In genomic region chr17:61822326-61823285, GRCh38 we compare ENCODE assay signal across 27 cellular contexts.
"Had no signal": no experiment of that assay in that cellular context is flagged by ENCODE, and none has a peak within 500 bp of the region (broad histone marks: within the 10 kb centered on the region; RNA-seq: fewer than 3 reads in every experiment).

No MANE protein-coding gene starts in this region.

- H3K4me3 Mint-ChIP-seq: activated CD4-positive, alpha-beta T cell treated with anti-CD3 and anti-CD28 coated beads, Interleukin-2, amount 10 ng/mL, durations not matched to agents 7 days and 5 days; activated CD8-positive, alpha-beta T cell treated with anti-CD3 and anti-CD28 coated beads, Interleukin-2, amount 10 ng/mL, durations not matched to agents 7 days and 5 days; activated naive CD4-positive, alpha-beta T cell treated with anti-CD3 and anti-CD28 coated beads, Interleukin-2, amount 10 ng/mL, durations not matched to agents 7 days and 5 days; activated T-cell treated with anti-CD3 and anti-CD28 coated beads, Interleukin-2, amount 50 U/mL, for 24 hours; effector memory CD8-positive, alpha-beta T cell; immature natural killer cell; naive B cell; neural progenitor cell; T-cell had no signal

- ATAC-seq: activated CD8-positive, alpha-beta T cell treated with anti-CD3 and anti-CD28 coated beads, Interleukin-2, amount 10 ng/mL, durations not matched to agents 7 days and 5 days; effector memory CD8-positive, alpha-beta T cell; esophagus mucosa; left lobe of liver; lower lobe of right lung; T-cell; upper lobe of right lung had no signal

- H3K9me3 Mint-ChIP-seq: activated CD4-positive, alpha-beta T cell treated with anti-CD3 and anti-CD28 coated beads, Interleukin-2, amount 10 ng/mL, durations not matched to agents 7 days and 5 days; activated naive CD4-positive, alpha-beta T cell treated with anti-CD3 and anti-CD28 coated beads, Interleukin-2, amount 10 ng/mL, durations not matched to agents 7 days and 5 days; effector memory CD8-positive, alpha-beta T cell; T-cell had no signal

- H3K4me1 Mint-ChIP-seq: activated naive CD4-positive, alpha-beta T cell treated with anti-CD3 and anti-CD28 coated beads, Interleukin-2, amount 10 ng/mL, durations not matched to agents 7 days and 5 days; immature natural killer cell; neural progenitor cell; T-cell had no signal

- H3K27me3 Mint-ChIP-seq: activated CD4-positive, alpha-beta T cell treated with anti-CD3 and anti-CD28 coated beads, Interleukin-2, amount 10 ng/mL, durations not matched to agents 7 days and 5 days; activated naive CD4-positive, alpha-beta T cell treated with anti-CD3 and anti-CD28 coated beads, Interleukin-2, amount 10 ng/mL, durations not matched to agents 7 days and 5 days; activated T-cell treated with anti-CD3 and anti-CD28 coated beads, Interleukin-2, amount 50 U/mL, for 24 hours; effector memory CD8-positive, alpha-beta T cell; naive B cell; T-cell had no signal

- DNase-seq: activated CD4-positive, alpha-beta T cell treated with anti-CD3 and anti-CD28 coated beads, Interleukin-2, amount 10 ng/mL, durations not matched to agents 7 days and 5 days; activated CD4-positive, CD25-positive, alpha-beta regulatory T cell treated with anti-CD3 and anti-CD28 coated beads, Interleukin-2, amount 50 U/mL, for 72 hours; activated CD8-positive, alpha-beta memory T cell treated with anti-CD3 and anti-CD28 coated beads, Interleukin-2, amount 50 U/mL, for 4 hours; activated CD8-positive, alpha-beta T cell treated with anti-CD3 and anti-CD28 coated beads, Interleukin-2, amount 10 ng/mL, durations not matched to agents 7 days and 5 days; activated naive CD4-positive, alpha-beta T cell treated with anti-CD3 and anti-CD28 coated beads, Interleukin-2, amount 10 ng/mL, durations not matched to agents 7 days and 5 days; activated T-cell treated with anti-CD3 and anti-CD28 coated beads, Interleukin-2, amount 50 U/mL, for 24 hours; amygdala; colonic mucosa; dorsolateral prefrontal cortex; effector memory CD8-positive, alpha-beta T cell; foreskin melanocyte; immature natural killer cell; lower lobe of right lung; mesendoderm; naive B cell; spleen; stimulated activated naive CD4-positive, alpha-beta T cell treated with Interleukin-2 at 50 U/mL for 16 hours; substantia nigra; T-cell; thyroid gland; upper lobe of right lung; WERI-Rb-1 had no signal

- H3K4me3 ChIP-seq: colonic mucosa, dorsolateral prefrontal cortex, hepatocyte, lower lobe of right lung, neural progenitor cell, spleen, thyroid gland, upper lobe of right lung had no signal

- H3K27ac Mint-ChIP-seq: activated CD8-positive, alpha-beta T cell treated with anti-CD3 and anti-CD28 coated beads, Interleukin-2, amount 10 ng/mL, durations not matched to agents 7 days and 5 days; activated naive CD4-positive, alpha-beta T cell treated with anti-CD3 and anti-CD28 coated beads, Interleukin-2, amount 10 ng/mL, durations not matched to agents 7 days and 5 days; activated T-cell treated with anti-CD3 and anti-CD28 coated beads, Interleukin-2, amount 50 U/mL, for 24 hours; activated T-helper 2 cell treated with anti-CD3 and anti-CD28 coated beads, Interferon-gamma antibody, Interleukin-2, Interleukin-4, amounts not matched to agents 10 μg/mL and 5 μg/mL and 100 μg/mL, durations not matched to agents 14 hours and 24 hours and 36 hours; effector memory CD8-positive, alpha-beta T cell; immature natural killer cell; neural progenitor cell; T-cell had no signal
